Comparison of ENCODE assay signal across 8 cellular contexts in genomic region chr17:71085238-71086033, GRCh38.
DNase-seq lines count a peak whose midpoint lies in the region; ATAC-seq and TF ChIP-seq lines count a peak whose summit lies in the region.

No MANE protein-coding gene starts in this region.

- H3K9me3 Mint-ChIP-seq in CD4-positive, alpha-beta memory T cell: peaks cover 0 to 4% (median under 1%) of the 10 kb centered on the region in 8 donors

- H3K9ac ChIP-seq in KMS-11: no peak overlapping the region
- H3K9ac ChIP-seq in mesendoderm (ENCODE audit: low read length): no peak overlapping the region

- H3K79me1 ChIP-seq in mesendoderm (ENCODE audit: low read length): no peaks in the 10 kb centered on the region

- ATAC-seq in GM21390 (IDR thresholded peaks at IDR 0.05; ENCODE audit: unreplicated experiment): no peak

- no peaks in the 10 kb centered on the region for H3K9me3 ChIP-seq in CD4-positive, alpha-beta memory T cell (ENCODE audit: control insufficient read depth in 1 of 2, low read length in 2 of 2)

- H3K36me3 ChIP-seq in KMS-11 (ENCODE audit: insufficient read depth): no peaks in the 10 kb centered on the region
- no peaks in the 10 kb centered on the region for H3K36me3 ChIP-seq in mesendoderm (ENCODE audit: control insufficient read depth, insufficient read depth, low read length)
- no peaks in the 10 kb centered on the region for H3K36me3 ChIP-seq in CD4-positive, alpha-beta memory T cell (ENCODE audit: insufficient read depth, low read length)

- H3K4ac ChIP-seq in mesendoderm (ENCODE audit: low read depth, low read length): no peak overlapping the region

- POLR2A ChIA-PET in CD4-positive, alpha-beta memory T cell (lab: Charles Lee; ENCODE audit: partially characterized antibody): no interaction called here

- no CpG with 5 or more reads among the region's 5 CpGs for WGBS in mesendoderm (ENCODE audit: extremely low coverage, insufficient coverage, low lambda C conversion rate)

- no peak overlapping the region for H3K4me3 Mint-ChIP-seq in CD4-positive, alpha-beta memory T cell

- H2BK15ac ChIP-seq in mesendoderm (replicated peaks; ENCODE audit: low read depth): no peak overlapping the region

- TF ChIP-seq CTCF in KMS-11 (conservative IDR thresholded peaks at IDR 0.05; ENCODE audit: low read depth, low read length): peak; percentile 80
- TF ChIP-seq CTCF in VCaP (conservative IDR thresholded peaks at IDR 0.05): peak; percentile 71

- H3K4me1 ChIP-seq in KMS-11 (ENCODE audit: low read depth, poor library complexity, severe bottlenecking): peaks cover 13% of the 10 kb centered on the region
- H3K4me1 ChIP-seq in mesendoderm (ENCODE audit: control insufficient read depth, low read depth, low read length): no peaks in the 10 kb centered on the region
- no peaks in the 10 kb centered on the region for H3K4me1 ChIP-seq in CD4-positive, alpha-beta memory T cell (ENCODE audit: insufficient read depth, low read length)

- H3K4me2 ChIP-seq in KMS-11: no peak overlapping the region
- H3K4me2 ChIP-seq in mesendoderm (ENCODE audit: low read length): no peak overlapping the region

- DNase-seq in EH (ENCODE audit: low read depth) (peak; percentile 1), mesendoderm (peak; percentile 89), cardiac septum (ENCODE audit: low spot score) (no peak)
- no peak for DNase-seq in CD4-positive, alpha-beta memory T cell
- DNase-seq in activated CD4-positive, alpha-beta T cell treated with anti-CD3 and anti-CD28 coated beads for 1 hour: no peak

- H3K18ac ChIP-seq in mesendoderm (ENCODE audit: low read length): no peak overlapping the region

- H4K5ac ChIP-seq in mesendoderm (ENCODE audit: low read length): no peak overlapping the region

- H2AK5ac ChIP-seq in mesendoderm (ENCODE audit: low read length): no peak overlapping the region

- no peak overlapping the region for H2BK5ac ChIP-seq in mesendoderm (ENCODE audit: low read length)

- H2AFZ ChIP-seq in KMS-11 (ENCODE audit: low read depth): no peak overlapping the region

- no peak overlapping the region for H3K4me3 ChIP-seq in KMS-11 (IDR thresholded peaks at IDR 0.05; ENCODE audit: insufficient read depth, low read depth, low read length)
- H3K4me3 ChIP-seq in mesendoderm (ENCODE audit: low read length): no peak overlapping the region
- H3K4me3 ChIP-seq in CD4-positive, alpha-beta memory T cell (ENCODE audit: low read length in 2 of 2): no peak overlapping the region

- H3K79me2 ChIP-seq in KMS-11 (ENCODE audit: insufficient read depth, low read depth) (no peaks in the 10 kb centered on the region), mesendoderm (ENCODE audit: control insufficient read depth, insufficient read depth, low read length) (no peaks in the 10 kb centered on the region)

- no peak overlapping the region for H3K27ac Mint-ChIP-seq in CD4-positive, alpha-beta memory T cell

- no peak overlapping the region for H4K8ac ChIP-seq in mesendoderm (ENCODE audit: low read depth, low read length)

- H3K27me3 ChIP-seq in KMS-11 (ENCODE audit: insufficient read depth, low read depth) (no peaks in the 10 kb centered on the region), mesendoderm (ENCODE audit: insufficient read depth, low read length, poor library complexity) (no peaks in the 10 kb centered on the region)
- no peaks in the 10 kb centered on the region for H3K27me3 ChIP-seq in CD4-positive, alpha-beta memory T cell (ENCODE audit: insufficient read depth, low read length)

- intact Hi-C loops in CD4-positive, alpha-beta memory T cell (cut with micrococcal nuclease): no loop called here
- intact Hi-C loops in cardiac septum (cut with DNase I): no loop called here

- H3K27me3 Mint-ChIP-seq in CD4-positive, alpha-beta memory T cell: no peaks in the 10 kb centered on the region

- H3K27ac ChIP-seq in KMS-11 (no peak overlapping the region), VCaP (no peak overlapping the region), mesendoderm (ENCODE audit: low read depth, low read length) (no peak overlapping the region)
- H3K27ac ChIP-seq in CD4-positive, alpha-beta memory T cell (ENCODE audit: low read depth, low read length): no peak overlapping the region

- no peak overlapping the region for H3K23ac ChIP-seq in mesendoderm (ENCODE audit: low read length)

- H2BK120ac ChIP-seq in mesendoderm (ENCODE audit: low read depth, low read length): no peak overlapping the region

- no peak overlapping the region for H3K56ac ChIP-seq in mesendoderm (ENCODE audit: low read length)

- CTCF ChIA-PET in CD4-positive, alpha-beta memory T cell (lab: Charles Lee; ENCODE audit: partially characterized antibody): no interaction called here

- no peaks in the 10 kb centered on the region for H4K20me1 ChIP-seq in KMS-11 (ENCODE audit: insufficient read depth)

- no peaks in the 10 kb centered on the region for H3K36me3 Mint-ChIP-seq in CD4-positive, alpha-beta memory T cell

- H3K4me1 Mint-ChIP-seq in CD4-positive, alpha-beta memory T cell: no peaks in the 10 kb centered on the region

Comparison
In these comparisons a context has a peak if more than half of its experiments do, and no peak if none do; other contexts are left out.
1. DNase-seq: peak in EH (single experiment) and mesendoderm (single experiment); none in CD4-positive, alpha-beta memory T cell (0 of 5), cardiac septum (single experiment) and activated CD4-positive, alpha-beta T cell treated with anti-CD3 and anti-CD28 coated beads for 1 hour (single experiment).